ENCODE assay signal across 13 cellular contexts in the genomic region with DNA sequence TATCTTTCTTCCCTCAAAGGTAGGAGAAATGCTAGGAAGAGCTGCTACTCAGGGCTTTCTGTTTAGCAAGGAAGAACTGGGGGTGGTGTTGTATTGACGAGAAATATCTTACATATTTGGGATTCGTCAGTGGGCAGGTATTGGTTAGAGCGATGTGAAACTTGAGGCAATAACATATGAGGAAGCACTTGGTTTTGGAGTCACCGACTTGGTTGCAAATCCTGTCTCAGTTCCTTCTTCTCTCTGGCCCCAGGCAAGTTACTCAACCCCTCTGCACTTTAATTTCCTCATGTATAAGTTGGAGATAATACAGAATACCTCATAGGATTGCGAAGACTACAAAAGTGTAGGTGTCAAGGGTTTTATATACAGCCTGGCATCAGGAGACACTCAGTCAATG. TPM values are rescaled to one million over a fixed set of nuclear protein-coding genes. Genes with fewer than 3 reads are reported as not detected.
A peak's percentile ranks its signal among the peaks of the same experiment; 100 is the strongest.
DNase-seq lines count a peak whose midpoint lies in the region; ATAC-seq, FAIRE-seq and TF ChIP-seq lines count a peak whose summit lies in the region.
"Had no signal": no experiment of that assay in that cellular context is flagged by ENCODE, and none has a peak within 500 bp of the region (broad histone marks: within the 10 kb centered on the region; RNA-seq: fewer than 3 reads in every experiment).

No MANE protein-coding gene starts in this region.

- H3K4me3 ChIP-seq in bronchial epithelial cell (ENCODE audit: low read depth, low read length) (no peak overlapping the region), ovary (no peak overlapping the region)
- H3K4me3 ChIP-seq: skin epidermis had no signal

- WGBS in ovary, 3 donors = 86 to 97% (median 95%) methylated on average over 5 of the region's 5 CpGs

- H3K36me3 ChIP-seq in bronchial epithelial cell (ENCODE audit: control insufficient read depth, insufficient read depth, low read length) (no peaks in the 10 kb centered on the region), ovary (no peaks in the 10 kb centered on the region)

- TF ChIP-seq CTCF in bronchial epithelial cell (IDR thresholded peaks at IDR 0.05; ENCODE audit: insufficient read depth, low read length, severe bottlenecking) = no peak
- TF ChIP-seq CTCF in ovary (IDR thresholded peaks at IDR 0.05) = no peak
- TF ChIP-seq CTCF in CD4-positive, alpha-beta T cell (IDR thresholded peaks at IDR 0.05) = no peak

- no peak overlapping the region for H3K27ac Mint-ChIP-seq in activated naive CD4-positive, alpha-beta T cell treated with anti-CD3 and anti-CD28 coated beads, Interleukin-2, amount 10 ng/mL, durations not matched to agents 7 days and 5 days
- no peak overlapping the region for H3K27ac Mint-ChIP-seq in CD4-positive, alpha-beta T cell
- H3K27ac Mint-ChIP-seq: activated T-helper 1 cell treated with anti-CD3 and anti-CD28 coated beads, Interleukin-12 subunit alpha, Interleukin-12 subunit beta, Interleukin-2, Interleukin-4 antibody, amounts not matched to agents 30 ng/mL and 10 ng/mL and 1 ng/mL, durations not matched to agents 14 hours and 24 hours and 36 hours had no signal

- intact Hi-C loops in ovary (cut with DNase I) = loop anchor here in 1 of 4 donors (5.0 kb wide), 1 partner anchor 842 kb away; no protein-coding TSS in a partner anchor
- intact Hi-C loops in CD4-positive, alpha-beta T cell (cut with DNase I, micrococcal nuclease) = no loop called here

- ATAC-seq in GM21381 (IDR thresholded peaks at IDR 0.05; ENCODE audit: unreplicated experiment) = peak; percentile 77
- peak; percentile 55 for ATAC-seq in HG03520 (IDR thresholded peaks at IDR 0.05; ENCODE audit: unreplicated experiment)
- ATAC-seq in CD4-positive, alpha-beta T cell (ENCODE audit: poor library complexity) = no peak
- ATAC-seq: SK-N-SH treated with all-trans-retinoic acid at 6 μM for 48 hours had no signal

- H3K4me1 Mint-ChIP-seq in activated naive CD4-positive, alpha-beta T cell treated with anti-CD3 and anti-CD28 coated beads, Interleukin-2, amount 10 ng/mL, durations not matched to agents 7 days and 5 days = no peaks in the 10 kb centered on the region
- peaks cover 8% of the 10 kb centered on the region for H3K4me1 Mint-ChIP-seq in CD4-positive, alpha-beta T cell (ENCODE audit: low read depth)

- no peaks in the 10 kb centered on the region for H3K27me3 Mint-ChIP-seq in activated naive CD4-positive, alpha-beta T cell treated with anti-CD3 and anti-CD28 coated beads, Interleukin-2, amount 10 ng/mL, durations not matched to agents 7 days and 5 days
- H3K27me3 Mint-ChIP-seq in CD4-positive, alpha-beta T cell = no peaks in the 10 kb centered on the region

- no peak overlapping the region for H3K27ac ChIP-seq in ovary
- no peak overlapping the region for H3K27ac ChIP-seq in CD4-positive, alpha-beta T cell (ENCODE audit: low read depth, low read length)
- H3K27ac ChIP-seq: KMS-11 had no signal

- no peak for TF ChIP-seq POLR2A in ovary (IDR thresholded peaks at IDR 0.05)

- H3K9me3 ChIP-seq in ovary = no peaks in the 10 kb centered on the region
- no peaks in the 10 kb centered on the region for H3K9me3 ChIP-seq in CD4-positive, alpha-beta T cell (ENCODE audit: control insufficient read depth, low read length)

- no peaks in the 10 kb centered on the region for H3K27me3 ChIP-seq in bronchial epithelial cell (ENCODE audit: control insufficient read depth, insufficient read depth, low read length)
- no peaks in the 10 kb centered on the region for H3K27me3 ChIP-seq in ovary
- no peaks in the 10 kb centered on the region for H3K27me3 ChIP-seq in CD4-positive, alpha-beta T cell (ENCODE audit: control insufficient read depth, insufficient read depth, low read length)

- no peaks in the 10 kb centered on the region for H3K36me3 Mint-ChIP-seq in activated naive CD4-positive, alpha-beta T cell treated with anti-CD3 and anti-CD28 coated beads, Interleukin-2, amount 10 ng/mL, durations not matched to agents 7 days and 5 days
- no peaks in the 10 kb centered on the region for H3K36me3 Mint-ChIP-seq in CD4-positive, alpha-beta T cell (ENCODE audit: low read depth)

- H3K4me1 ChIP-seq in ovary (ENCODE audit: insufficient read depth) = no peaks in the 10 kb centered on the region

- H3K4me3 Mint-ChIP-seq in activated naive CD4-positive, alpha-beta T cell treated with anti-CD3 and anti-CD28 coated beads, Interleukin-2, amount 10 ng/mL, durations not matched to agents 7 days and 5 days = no peak overlapping the region
- no peak overlapping the region for H3K4me3 Mint-ChIP-seq in CD4-positive, alpha-beta T cell
- H3K4me3 Mint-ChIP-seq: activated T-helper 1 cell treated with anti-CD3 and anti-CD28 coated beads, Interleukin-12 subunit alpha, Interleukin-12 subunit beta, Interleukin-2, Interleukin-4 antibody, amounts not matched to agents 30 ng/mL and 10 ng/mL and 1 ng/mL, durations not matched to agents 14 hours and 24 hours and 36 hours had no signal

- TF ChIP-seq EP300 in ovary (IDR thresholded peaks at IDR 0.05) = no peak

- H3K9me3 Mint-ChIP-seq in activated naive CD4-positive, alpha-beta T cell treated with anti-CD3 and anti-CD28 coated beads, Interleukin-2, amount 10 ng/mL, durations not matched to agents 7 days and 5 days = no peaks in the 10 kb centered on the region
- H3K9me3 Mint-ChIP-seq in CD4-positive, alpha-beta T cell = no peaks in the 10 kb centered on the region
- H3K9me3 Mint-ChIP-seq: activated T-helper 1 cell treated with anti-CD3 and anti-CD28 coated beads, Interleukin-12 subunit alpha, Interleukin-12 subunit beta, Interleukin-2, Interleukin-4 antibody, amounts not matched to agents 30 ng/mL and 10 ng/mL and 1 ng/mL, durations not matched to agents 14 hours and 24 hours and 36 hours had no signal

- FAIRE-seq in bronchial epithelial cell (lab: Jason Lieb, UNC) = peak; percentile 93
- FAIRE-seq: kidney had no signal

- CTCF ChIA-PET in activated naive CD4-positive, alpha-beta T cell treated with anti-CD3 and anti-CD28 coated beads, Interleukin-2, amount 10 ng/mL, durations not matched to agents 7 days and 5 days (lab: Charles Lee) = no interaction called here
- CTCF ChIA-PET in CD4-positive, alpha-beta T cell (lab: Charles Lee) = interaction anchor here (1.0 kb wide), 1 partner anchor 296 kb away, joined by 3 read pairs; no protein-coding TSS in a partner anchor

- POLR2A ChIA-PET in CD4-positive, alpha-beta T cell (lab: Charles Lee) = no interaction called here

- DNase-seq in CD1c-positive myeloid dendritic cell (ENCODE audit: extremely low spot score) = peak; percentile 94
- peak; percentile 91 for DNase-seq in bronchial epithelial cell (ENCODE audit: low read depth)
- no peak for DNase-seq in hippocampal formation (lab: John Stamatoyannopoulos, UW)
- DNase-seq in activated naive CD4-positive, alpha-beta T cell treated with anti-CD3 and anti-CD28 coated beads, Interleukin-2, amount 10 ng/mL, durations not matched to agents 7 days and 5 days = no peak
- no peak for DNase-seq in ovary
- no peak for DNase-seq in CD4-positive, alpha-beta T cell
- DNase-seq: kidney had no signal

RNA-seq across cellular contexts. Expression of gene GPAT3, which starts 34.1 kb away (rescaled TPM):
- 4.5 and 13.7 TPM in 2 replicates for total RNA-seq in bronchial epithelial cell
- 10 to 100 TPM in 6 of 7 donors, 1 to 10 TPM in 1; 9.0 to 23.1 (median 14.9) TPM for total RNA-seq in ovary
- polyA plus RNA-seq in ovary = 10 to 100 TPM; 13.6 to 23.2 TPM
- total RNA-seq in CD4-positive, alpha-beta T cell = 1 to 10 TPM; 2.9 to 4.6 TPM

Comparison
In these comparisons a context has a peak if more than half of its experiments do, and no peak if none do; other contexts are left out.
1. DNase-seq: peak in CD1c-positive myeloid dendritic cell (single experiment) and bronchial epithelial cell (single experiment); none in hippocampal formation (0 of 2), activated naive CD4-positive, alpha-beta T cell treated with anti-CD3 and anti-CD28 coated beads, Interleukin-2, amount 10 ng/mL, durations not matched to agents 7 days and 5 days (single experiment), ovary (0 of 5) and CD4-positive, alpha-beta T cell (0 of 10).